5 cellular contexts compared by ENCODE assay signal in genomic region chr9:131784882-131785281, GRCh38.
"Had no signal": no experiment of that assay in that cellular context is flagged by ENCODE, and none has a peak within 500 bp of the region (broad histone marks: within the 10 kb centered on the region; RNA-seq: fewer than 3 reads in every experiment).

No MANE protein-coding gene starts in this region.

- H3K27ac ChIP-seq: HL-60 had no signal

- H3K4me3 ChIP-seq: K562 had no signal

- DNase-seq: IMR-90, KBM-7, KG1 had no signal
